In genomic region chr16:72008424-72009216, GRCh38 we compare ENCODE assay signal across 1 cellular context.
TF ChIP-seq lines count a peak whose summit lies in the region.

Gene DHODH (plus strand): TSS chr16:72008744. CDS start chr16:72008765, 21 bp downstream.

TF ChIP-seq in K562, 482 proteins besides CTCF, POLR2A, EP300 and RAD21 (continued from another document and continues in another):
- TF ChIP-seq BHLHE40 (IDR thresholded peaks at IDR 0.05; ENCODE audit: low read length) (peak; percentile 99), RBM17 (IDR thresholded peaks at IDR 0.05; ENCODE audit: borderline replicate concordance, low read depth, low read length) (no peak), KLF1 (tag; IDR thresholded peaks at IDR 0.05) (0 out of 2 replicates have a peak, but pooled peaks have one; percentile 32), CEBPZ (IDR thresholded peaks at IDR 0.05; ENCODE audit: borderline replicate concordance, low read depth, low read length) (0 out of 2 replicates have a peak, but pooled peaks have one; percentile 45), CTBP1 (IDR thresholded peaks at IDR 0.05; ENCODE audit: borderline replicate concordance) (peak; percentile 69), FOXA3 (CRISPR knock-in tag; conservative IDR thresholded peaks at IDR 0.05 in 1 of 2, IDR thresholded peaks at IDR 0.05 in 1 of 2) (peak in 1 of 2 experiments; percentile 70; a peak in 1 of 4 replicates), RB1 (IDR thresholded peaks at IDR 0.05; ENCODE audit: low read depth) (peak; percentile 77; the same call in 1 of the 2 replicates), TOE1 (IDR thresholded peaks at IDR 0.05; ENCODE audit: borderline replicate concordance) (no peak), TOE1 (CRISPR knock-in tag; IDR thresholded peaks at IDR 0.05; ENCODE audit: borderline replicate concordance, low read depth) (no peak), ZNF740 (CRISPR knock-in tag; IDR thresholded peaks at IDR 0.05) (no peak), ZNF740 (tag; IDR thresholded peaks at IDR 0.05) (no peak), SMARCA4 (IDR thresholded peaks at IDR 0.05) (no peak), SIX5 (IDR thresholded peaks at IDR 0.05; ENCODE audit: borderline replicate concordance in 1 of 2, insufficient read depth in 1 of 2, low read depth in 1 of 2, low read length in 2 of 2) (no peak), POLR2G (IDR thresholded peaks at IDR 0.05; ENCODE audit: low read depth, low read length) (peak; percentile 89), EGR1 (conservative IDR thresholded peaks at IDR 0.05) (peak; percentile 97), SAFB (IDR thresholded peaks at IDR 0.05; ENCODE audit: borderline replicate concordance, low read depth, low read length) (peak; percentile 69; the same call in 1 of the 2 replicates), ELF1 (tag; IDR thresholded peaks at IDR 0.05) (0 out of 2 replicates have a peak, but pooled peaks have one; percentile 36), EP400 (IDR thresholded peaks at IDR 0.05) (peak; percentile 88), PRDM10 (IDR thresholded peaks at IDR 0.05; ENCODE audit: partially characterized antibody) (peak; percentile 83), SMAD1 (IDR thresholded peaks at IDR 0.05; ENCODE audit: low read depth, low read length, partially characterized antibody) (no peak), NR2C2 (CRISPR knock-in tag; IDR thresholded peaks at IDR 0.05) (no peak), NR2C2 (tag; IDR thresholded peaks at IDR 0.05) (peak; percentile 10; the same call in 1 of the 2 replicates), E2F6 (IDR thresholded peaks at IDR 0.05; ENCODE audit: borderline replicate concordance in 1 of 2, extremely low read depth in 1 of 2, insufficient read depth in 1 of 2, insufficient read length in 1 of 2, low read depth in 1 of 2, low read length in 1 of 2, poor library complexity in 1 of 2, severe bottlenecking in 1 of 2) (peak; percentile 32 to 82), ATF6 (CRISPR knock-in tag; IDR thresholded peaks at IDR 0.05) (peak; percentile 53; the same call in 1 of the 2 replicates), CREB3L1 (IDR thresholded peaks at IDR 0.05; ENCODE audit: borderline replicate concordance, low read depth) (peak; percentile 51), ZNF511 (CRISPR knock-in tag; IDR thresholded peaks at IDR 0.05) (peak; percentile 89), SUPT5H (IDR thresholded peaks at IDR 0.05) (peak; percentile 83), GABPB1 (CRISPR knock-in tag; IDR thresholded peaks at IDR 0.05) (peak; percentile 86), ZNF507 (tag; conservative IDR thresholded peaks at IDR 0.05) (no peak), ETV1 (tag; conservative IDR thresholded peaks at IDR 0.05; ENCODE audit: low read depth) (peak; percentile 66), CBX3 (IDR thresholded peaks at IDR 0.05; ENCODE audit: borderline replicate concordance in 1 of 2, low read length in 2 of 2) (no peak), HDAC2 (IDR thresholded peaks at IDR 0.05) (peak; percentile 94), ATF1 (CRISPR knock-in tag; IDR thresholded peaks at IDR 0.05) (no peak), ATF1 (tag; IDR thresholded peaks at IDR 0.05) (peak; percentile 89), SIN3A (IDR thresholded peaks at IDR 0.05; ENCODE audit: borderline replicate concordance in 2 of 2, control insufficient read depth in 1 of 2, low read depth in 2 of 2, low read length in 2 of 2) (peak; percentile 77 to 85; a peak in 3 of 4 replicates), HMGN3 (IDR thresholded peaks at IDR 0.05; ENCODE audit: borderline replicate concordance, extremely low read depth, insufficient read length, low read depth, low read length) (peak; percentile 66), POLR2AphosphoS5 (IDR thresholded peaks at IDR 0.05; ENCODE audit: control insufficient read depth, insufficient read depth, low read depth, low read length) (0 out of 2 replicates have a peak, but pooled peaks have one; percentile 32), ZFX (CRISPR knock-in tag; IDR thresholded peaks at IDR 0.05) (peak; percentile 46; the same call in 1 of the 2 replicates), GABPA (tag; conservative IDR thresholded peaks at IDR 0.05; ENCODE audit: low read depth) (peak; percentile 85), USF1 (CRISPR knock-in tag; IDR thresholded peaks at IDR 0.05) (peak; percentile 84), RBBP5 (IDR thresholded peaks at IDR 0.05; ENCODE audit: borderline replicate concordance, insufficient read depth, low read length, poor library complexity, severe bottlenecking) (peak; percentile 76), POLR2AphosphoS2 (IDR thresholded peaks at IDR 0.05; ENCODE audit: low read length) (no peak), SP1 (CRISPR knock-in tag; IDR thresholded peaks at IDR 0.05) (peak; percentile 94), ZNF586 (CRISPR knock-in tag; conservative IDR thresholded peaks at IDR 0.05) (no peak), TBP (optimal IDR thresholded peaks at IDR 0.05; ENCODE audit: low read depth, low read length) (peak; percentile 60), HNRNPH1 (optimal IDR thresholded peaks at IDR 0.05; ENCODE audit: low read depth, low read length) (no peak), PHF8 (IDR thresholded peaks at IDR 0.05; ENCODE audit: borderline replicate concordance, low read length) (peak; percentile 88), VEZF1 (CRISPR knock-in tag; IDR thresholded peaks at IDR 0.05) (peak; percentile 53; the same call in 1 of the 2 replicates)
